In genomic region chr10:21493841-21494220, GRCh38 we compare ENCODE assay signal across 11 cellular contexts. TPM values are rescaled to one million over a fixed set of nuclear protein-coding genes. Genes with fewer than 3 reads are reported as not detected.
DNase-seq lines count a peak whose midpoint lies in the region; ATAC-seq, FAIRE-seq and TF ChIP-seq lines count a peak whose summit lies in the region.
"Had no signal": no experiment of that assay in that cellular context is flagged by ENCODE, and none has a peak within 500 bp of the region (broad histone marks: within the 10 kb centered on the region; RNA-seq: fewer than 3 reads in every experiment).

No MANE protein-coding gene starts in this region.

- no peak for TF ChIP-seq RAD21 in HepG2 (CRISPR knock-in tag; IDR thresholded peaks at IDR 0.05)

- peak overlapping the region; percentile 97 for H3K4me2 ChIP-seq in HepG2 (ENCODE audit: low read depth, low read length)

- TF ChIP-seq EP300 in HepG2 (IDR thresholded peaks at IDR 0.05; ENCODE audit: low read depth in 2 of 2, low read length in 2 of 2), result no peak
- TF ChIP-seq EP300 in HepG2 (CRISPR knock-in tag; IDR thresholded peaks at IDR 0.05; ENCODE audit: borderline replicate concordance), result no peak

- 93% methylated on average over 10 of the region's 10 CpGs for WGBS in HepG2 (ENCODE audit: low lambda C conversion rate)
- 90% methylated on average over 3 of the region's 10 CpGs for WGBS in right lobe of liver (ENCODE audit: insufficient coverage, low coverage, low lambda C conversion rate, missing lambda C conversion rate)
- 65 to 72% (median 65%) methylated on average over 10 of the region's 10 CpGs for WGBS in small intestine, 3 donors

- H3K27ac Mint-ChIP-seq in MCF 10A (ENCODE audit: low read depth, unreplicated experiment) (no peak overlapping the region), mesothelial cell of epicardium (peak overlapping the region; percentile 94)

- DNase-seq in HepG2 (ENCODE audit: low spot score), result no peak
- no peak for DNase-seq in right lobe of liver
- DNase-seq in MCF 10A (ENCODE audit: unreplicated experiment), result no peak
- DNase-seq in mesothelial cell of epicardium (ENCODE audit: low spot score in 2 of 2, unreplicated experiment in 2 of 2), result no peak
- no peak for DNase-seq in NCI-H2107 treated with DMSO at 0.1 percent for 48 hours (lab: John Stamatoyannopoulos, UW; ENCODE audit: unreplicated experiment)
- no peak for DNase-seq in kidney glomerular epithelial cell (lab: John Stamatoyannopoulos, UW)
- no peak for DNase-seq in small intestine
- DNase-seq in WERI-Rb-1, result no peak
- DNase-seq: NCI-H69 had no signal

- H3K79me2 ChIP-seq in HepG2 (ENCODE audit: insufficient read depth, low read length), result peaks cover 5% of the 10 kb centered on the region

- no peak overlapping the region for H2AFZ ChIP-seq in HepG2 (ENCODE audit: low read length)

- H3K27me3 Mint-ChIP-seq in MCF 10A (ENCODE audit: insufficient read depth, unreplicated experiment) (peaks cover 13% of the 10 kb centered on the region), mesothelial cell of epicardium (ENCODE audit: low read depth) (no peaks in the 10 kb centered on the region)

- H3K4me1 ChIP-seq in HepG2 (ENCODE audit: insufficient read depth, low read length), result peaks cover 25% of the 10 kb centered on the region
- peaks cover 0 to 19% (median 3%) of the 10 kb centered on the region in 4 donors for H3K4me1 ChIP-seq in right lobe of liver
- peaks cover 0 to 2% of the 10 kb centered on the region in 2 donors for H3K4me1 ChIP-seq in small intestine (ENCODE audit: control insufficient read depth in 2 of 2, insufficient read depth in 1 of 2, low read depth in 1 of 2, low read length in 1 of 2)

- TF ChIP-seq POLR2A in HepG2 (IDR thresholded peaks at IDR 0.05; ENCODE audit: insufficient read depth in 1 of 2, low read depth in 2 of 2, low read length in 2 of 2) (no peak), right lobe of liver (IDR thresholded peaks at IDR 0.05) (no peak)

- POLR2A ChIA-PET in HepG2 (lab: Yijun Ruan, JAX) (interaction anchor here (0.8 to 2.0 kb wide), 3 partner anchors 12 to 231 kb away, joined by 3 to 13 read pairs (median 6); partner anchors contain the start of gene SKIDA1), MCF 10A (lab: Yijun Ruan, JAX) (interaction anchor here (0.8 kb wide), 1 partner anchor 34 kb away, joined by 4 read pairs; no protein-coding TSS in a partner anchor)

- H3K9me3 Mint-ChIP-seq in MCF 10A (ENCODE audit: unreplicated experiment) (no peaks in the 10 kb centered on the region), mesothelial cell of epicardium (no peaks in the 10 kb centered on the region)

- peak overlapping the region; percentile 73; the same call in 1 of the 2 replicates for H3K9ac ChIP-seq in HepG2 (ENCODE audit: insufficient read depth, low read depth, low read length)

- CTCF ChIA-PET in HepG2 (lab: Yijun Ruan, JAX; ENCODE audit: low intra/inter-chr PET ratio, low total read pairs), result interaction anchor here (2.2 kb wide), 1 partner anchor 215 kb away, joined by 11 read pairs; no protein-coding TSS in a partner anchor
- CTCF ChIA-PET in MCF 10A (lab: Yijun Ruan, JAX), result interaction anchor here (0.5 to 7.8 kb wide), 11 partner anchors 8 to 1494 kb away, joined by 3 to 68 read pairs (median 4); no protein-coding TSS in a partner anchor

- H3K36me3 ChIP-seq in HepG2 (replicated peaks in 1 of 2; ENCODE audit: control insufficient read depth in 1 of 2, insufficient read depth in 2 of 2, low read length in 2 of 2) (no peaks in the 10 kb centered on the region), right lobe of liver (no peaks in the 10 kb centered on the region), small intestine (ENCODE audit: control insufficient read depth in 2 of 2, insufficient read depth in 2 of 2, low read length in 2 of 2) (no peaks in the 10 kb centered on the region), WERI-Rb-1 (no peaks in the 10 kb centered on the region)

- H4K20me1 ChIP-seq in HepG2 (ENCODE audit: insufficient read depth, low read length), result no peaks in the 10 kb centered on the region

- intact Hi-C loops in HepG2 (cut with micrococcal nuclease; ENCODE audit: unreplicated experiment), result loop anchor here (2.0 to 10.0 kb wide), 3 partner anchors 129 to 419 kb away; no protein-coding TSS in a partner anchor
- intact Hi-C loops in right lobe of liver (cut with DNase I), result loop anchor here in 1 of 2 donors (10.0 kb wide), 1 partner anchor 461 kb away; no protein-coding TSS in a partner anchor
- intact Hi-C loops in MCF 10A (cut with micrococcal nuclease), result loop anchor here (2.0 to 10.0 kb wide), 3 partner anchors 159 to 1491 kb away; no protein-coding TSS in a partner anchor

- in situ Hi-C loops in HepG2 (cut with HindIII; ENCODE audit: extremely low pct_ligation_motif_present, low pct_unique_long_range_greater_than_20kb), result loop anchor here (10.0 to 25.0 kb wide), 2 partner anchors 207 to 461 kb away; no protein-coding TSS in a partner anchor

- no peak for FAIRE-seq in HepG2 (lab: Jason Lieb, UNC)
- FAIRE-seq in small intestine (lab: Jason Lieb, UNC), result no peak
- FAIRE-seq: HTR-8/SVneo had no signal

- peak overlapping the region in 1 of 3 experiments; percentile 95; a peak in 1 of 6 replicates for H3K4me3 ChIP-seq in HepG2 (replicated peaks in 1 of 3; ENCODE audit: insufficient read depth in 1 of 3, low read depth in 2 of 3, low read length in 3 of 3)
- H3K4me3 ChIP-seq in right lobe of liver, result peak overlapping the region in 1 of 3 donors; percentile 85
- no peak overlapping the region for H3K4me3 ChIP-seq in small intestine (ENCODE audit: low read depth in 1 of 2, low read length in 2 of 2)
- no peak overlapping the region for H3K4me3 ChIP-seq in WERI-Rb-1 (ENCODE audit: low read depth, low read length)

- H3K4me1 Mint-ChIP-seq in MCF 10A (ENCODE audit: insufficient read depth, unreplicated experiment), result peaks cover 1% of the 10 kb centered on the region
- H3K4me1 Mint-ChIP-seq in mesothelial cell of epicardium, result peaks cover 52% of the 10 kb centered on the region

- TF ChIP-seq CTCF in HepG2 (CRISPR knock-in tag; IDR thresholded peaks at IDR 0.05) (no peak), right lobe of liver (IDR thresholded peaks at IDR 0.05) (no peak), MCF 10A (IDR thresholded peaks at IDR 0.05; ENCODE audit: unreplicated experiment) (no peak), mesothelial cell of epicardium (IDR thresholded peaks at IDR 0.05; ENCODE audit: unreplicated experiment) (no peak), WERI-Rb-1 (IDR thresholded peaks at IDR 0.05; ENCODE audit: low read depth, low read length) (no peak)

- BruUV-seq in HepG2 (replicated peaks; lab: Mats Ljungman, UMichigan) (no TSS peak), MCF 10A (replicated peaks; lab: Mats Ljungman, UMichigan) (no TSS peak)

- no peak for ATAC-seq in HepG2
- ATAC-seq in right lobe of liver, result no peak
- ATAC-seq: activated CD4-positive, CD25-positive, alpha-beta regulatory T cell treated with anti-CD3 and anti-CD28 coated beads, Interleukin-2, amount 50 U/mL, for 24 hours had no signal

- no peaks in the 10 kb centered on the region; a peak in 1 of 5 replicates for H3K27me3 ChIP-seq in HepG2 (ENCODE audit: control insufficient read depth in 1 of 2, insufficient read depth in 2 of 2, low read length in 2 of 2)
- no peaks in the 10 kb centered on the region for H3K27me3 ChIP-seq in right lobe of liver
- H3K27me3 ChIP-seq in small intestine (ENCODE audit: control insufficient read depth in 2 of 2, insufficient read depth in 2 of 2, low read length in 2 of 2), result peaks cover 1 to 7% of the 10 kb centered on the region in 2 donors
- H3K27me3 ChIP-seq in WERI-Rb-1 (ENCODE audit: insufficient read depth, low read depth, severe bottlenecking), result no peaks in the 10 kb centered on the region

- H3K27ac ChIP-seq in HepG2 (ENCODE audit: extremely low read length, insufficient read depth, low read length) (no peak overlapping the region), right lobe of liver (no peak overlapping the region), small intestine (ENCODE audit: low read depth in 1 of 2, low read length in 1 of 2) (peak overlapping the region in 1 of 2 donors; percentile 3), WERI-Rb-1 (no peak overlapping the region)

- H3K4me3 Mint-ChIP-seq in MCF 10A (ENCODE audit: unreplicated experiment) (peak overlapping the region; percentile 48), mesothelial cell of epicardium (peak overlapping the region; percentile 90)

- H3K36me3 Mint-ChIP-seq in MCF 10A (ENCODE audit: insufficient read depth, unreplicated experiment) (no peaks in the 10 kb centered on the region), mesothelial cell of epicardium (no peaks in the 10 kb centered on the region)

- H3K9me3 ChIP-seq in HepG2 (ENCODE audit: low read length), result no peaks in the 10 kb centered on the region
- H3K9me3 ChIP-seq in right lobe of liver, result no peaks in the 10 kb centered on the region
- H3K9me3 ChIP-seq in small intestine (ENCODE audit: control insufficient read depth, low read depth), result no peaks in the 10 kb centered on the region
- H3K9me3 ChIP-seq in WERI-Rb-1 (ENCODE audit: severe bottlenecking), result no peaks in the 10 kb centered on the region

RNA-seq across cellular contexts. Expression of gene SKIDA1, which starts 31.7 kb away (rescaled TPM):
- 1.4 and 1.5 TPM in 2 replicates for total RNA-seq in HepG2 (2016; rRNA removed; fragmentation: Illumina TruSeq; extraction: Trizol)
- 0.35 and 0.40 TPM in 2 replicates for total RNA-seq in HepG2 (2016; cell fraction: cytosol; rRNA removed; fragmentation: Illumina TruSeq; extraction: Trizol; ENCODE audit: low read depth)
- 1.1 and 1.2 TPM in 2 replicates for total RNA-seq in HepG2 (2016; cell fraction: insoluble cytoplasmic fraction; rRNA removed; fragmentation: Illumina TruSeq; extraction: Trizol)
- 1.1 TPM in 2 replicates for total RNA-seq in HepG2 (2016; cell fraction: membrane; rRNA removed; fragmentation: Illumina TruSeq; extraction: Trizol)
- 1.4 TPM in 2 replicates for total RNA-seq in HepG2 (2016; cell fraction: nucleus; rRNA removed; fragmentation: Illumina TruSeq; extraction: Trizol)
- 0.29 and 0.73 TPM in 2 replicates for polyA plus RNA-seq in HepG2 (2011; rRNA removed)
- polyA plus RNA-seq in HepG2 (2011; cell fraction: cytosol; rRNA removed), result 0.17 and 0.19 TPM in 2 replicates
- 0.45 and 0.59 TPM in 2 replicates for polyA plus RNA-seq in HepG2 (2011; cell fraction: nucleus; rRNA removed)
- 0.24 and 0.85 TPM in 2 replicates for polyA plus RNA-seq in HepG2 (2012)
- 0.11 and 0.58 TPM in 2 replicates for polyA plus RNA-seq in HepG2 (2016; cell fraction: cytosol; fragmentation: Illumina TruSeq; extraction: Trizol; ENCODE audit: low read depth)
- polyA plus RNA-seq in HepG2 (2016; cell fraction: insoluble cytoplasmic fraction; fragmentation: Illumina TruSeq; extraction: Trizol; ENCODE audit: low read depth), result 0.67 and 0.78 TPM in 2 replicates
- 0.33 and 0.58 TPM in 2 replicates for polyA plus RNA-seq in HepG2 (2016; cell fraction: membrane; fragmentation: Illumina TruSeq; extraction: Trizol; ENCODE audit: low read depth)
- polyA plus RNA-seq in HepG2 (2016; cell fraction: nucleus; fragmentation: Illumina TruSeq; extraction: Trizol; ENCODE audit: insufficient read depth, low read depth), result 2.7 and 2.8 TPM in 2 replicates
- polyA minus RNA-seq in HepG2 (2011; rRNA and poly(A)+ RNA removed; ENCODE audit: low replicate concordance), result 0.12 and 0.28 TPM in 2 replicates
- 0.49 and 0.88 TPM in 2 replicates for polyA minus RNA-seq in HepG2 (2011; cell fraction: cytosol; rRNA and poly(A)+ RNA removed)
- 0.50 and 0.52 TPM in 2 replicates for polyA minus RNA-seq in HepG2 (2011; cell fraction: nucleus; rRNA and poly(A)+ RNA removed)
- 1 to 10 TPM in 5 of 6 experiments, under 1 TPM in 1; 0.31 to 3.9 (median 2.1) TPM for total RNA-seq in right lobe of liver
- 0.56 and 1.2 TPM in 2 replicates for total RNA-seq in MCF 10A (2022)
- 9.7 to 10.4 TPM (median 9.7 TPM) in 3 replicates for total RNA-seq in mesothelial cell of epicardium
- under 1 TPM in 1 of 3 donors, not detected in 2; 0.13 TPM for polyA plus RNA-seq in small intestine

RNA-seq across cellular contexts. Expression of gene MLLT10, which starts 40.2 kb away (rescaled TPM):
- total RNA-seq in HepG2 (2016; rRNA removed; fragmentation: Illumina TruSeq; extraction: Trizol) (39.3 and 51.3 TPM in 2 replicates), right lobe of liver (10 to 100 TPM; 15.8 to 49.4 (median 20.1) TPM), MCF 10A (2022) (39.3 and 47.5 TPM in 2 replicates), mesothelial cell of epicardium (56.1 to 64.4 TPM (median 62.5 TPM) in 3 replicates)
- 32.5 and 35.1 TPM in 2 replicates for total RNA-seq in HepG2 (2016; cell fraction: cytosol; rRNA removed; fragmentation: Illumina TruSeq; extraction: Trizol; ENCODE audit: low read depth)
- 40.6 and 48.2 TPM in 2 replicates for total RNA-seq in HepG2 (2016; cell fraction: insoluble cytoplasmic fraction; rRNA removed; fragmentation: Illumina TruSeq; extraction: Trizol)
- 43.6 and 51.5 TPM in 2 replicates for total RNA-seq in HepG2 (2016; cell fraction: membrane; rRNA removed; fragmentation: Illumina TruSeq; extraction: Trizol)
- total RNA-seq in HepG2 (2016; cell fraction: nucleus; rRNA removed; fragmentation: Illumina TruSeq; extraction: Trizol), result 132 and 141 TPM in 2 replicates
- polyA plus RNA-seq in HepG2 (2011; rRNA removed) (72.1 and 84.1 TPM in 2 replicates), small intestine (10 to 100 TPM in 2 of 3 donors, 1 to 10 TPM in 1; 8.9 to 15.2 (median 11.6) TPM)
- polyA plus RNA-seq in HepG2 (2011; cell fraction: cytosol; rRNA removed), result 52.6 and 55.4 TPM in 2 replicates
- 70.8 and 78.9 TPM in 2 replicates for polyA plus RNA-seq in HepG2 (2011; cell fraction: nucleus; rRNA removed)
- polyA plus RNA-seq in HepG2 (2012), result 36.4 and 36.6 TPM in 2 replicates
- polyA plus RNA-seq in HepG2 (2016; cell fraction: cytosol; fragmentation: Illumina TruSeq; extraction: Trizol; ENCODE audit: low read depth), result 39.6 and 43.2 TPM in 2 replicates
- polyA plus RNA-seq in HepG2 (2016; cell fraction: insoluble cytoplasmic fraction; fragmentation: Illumina TruSeq; extraction: Trizol; ENCODE audit: low read depth), result 41.2 and 47.5 TPM in 2 replicates
- 46.0 and 49.8 TPM in 2 replicates for polyA plus RNA-seq in HepG2 (2016; cell fraction: membrane; fragmentation: Illumina TruSeq; extraction: Trizol; ENCODE audit: low read depth)
- 59.3 and 60.4 TPM in 2 replicates for polyA plus RNA-seq in HepG2 (2016; cell fraction: nucleus; fragmentation: Illumina TruSeq; extraction: Trizol; ENCODE audit: insufficient read depth, low read depth)
- polyA minus RNA-seq in HepG2 (2011; rRNA and poly(A)+ RNA removed; ENCODE audit: low replicate concordance), result 65.5 and 210 TPM in 2 replicates
- polyA minus RNA-seq in HepG2 (2011; cell fraction: cytosol; rRNA and poly(A)+ RNA removed), result 28.0 and 33.0 TPM in 2 replicates
- 342 and 460 TPM in 2 replicates for polyA minus RNA-seq in HepG2 (2011; cell fraction: nucleus; rRNA and poly(A)+ RNA removed)
